ENCODE assay signal across 8 cellular contexts in the genomic region with DNA sequence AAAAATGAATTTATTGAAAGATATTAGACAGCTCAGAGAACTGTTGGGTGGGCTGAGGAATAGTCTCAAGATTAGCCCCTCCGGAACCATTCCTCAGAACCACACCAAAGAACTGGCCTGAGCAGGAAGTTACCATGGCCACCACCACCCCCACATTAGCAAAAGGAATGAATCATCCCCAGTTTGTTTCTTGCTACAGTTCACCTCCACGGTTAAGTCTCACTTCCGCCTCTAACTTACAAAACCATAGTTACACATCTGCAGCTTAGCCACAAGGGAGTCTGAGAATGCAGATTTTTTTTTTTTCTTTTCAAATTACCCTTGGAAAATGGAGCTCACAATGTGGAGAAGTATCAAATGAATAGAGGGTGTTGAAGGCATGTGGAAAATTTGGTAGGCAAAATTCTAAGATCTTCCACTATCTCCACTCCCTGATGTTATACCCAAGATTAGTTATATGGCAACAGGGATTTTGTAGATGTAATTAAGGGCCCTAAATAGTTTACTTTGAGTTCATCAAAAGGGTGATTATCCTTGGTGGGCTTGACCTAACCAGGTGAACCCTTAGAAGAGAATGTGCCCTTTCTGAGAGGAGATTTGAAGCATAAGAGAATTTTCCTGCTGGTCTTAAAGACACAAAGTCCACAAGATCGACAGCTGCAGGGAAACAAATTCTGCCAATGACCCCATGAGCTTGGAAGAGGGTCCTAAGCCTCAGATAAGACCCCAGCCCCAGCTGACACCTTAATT.
DNase-seq lines count a peak whose midpoint lies in the region; ATAC-seq, FAIRE-seq and TF ChIP-seq lines count a peak whose summit lies in the region.

No MANE protein-coding gene starts in this region.

- no peak overlapping the region for H3K4me3 Mint-ChIP-seq in chondrocyte (ENCODE audit: unreplicated experiment)

- H3K36me3 Mint-ChIP-seq in chondrocyte (ENCODE audit: low read depth), result no peaks in the 10 kb centered on the region

- H3K9me3 Mint-ChIP-seq in chondrocyte (ENCODE audit: low read depth), result no peaks in the 10 kb centered on the region

- no peak for TF ChIP-seq CTCF in AG09309 (IDR thresholded peaks at IDR 0.05; ENCODE audit: control insufficient read depth, insufficient read depth, low read depth, low read length, missing control alignments)
- TF ChIP-seq CTCF in chondrocyte (IDR thresholded peaks at IDR 0.05), result no peak

- peak; percentile 97 for ATAC-seq in HG03159 (IDR thresholded peaks at IDR 0.05; ENCODE audit: unreplicated experiment)
- peak; percentile 52 for ATAC-seq in SK-N-SH treated with all-trans-retinoic acid at 6 μM for 48 hours

- peaks cover 17% of the 10 kb centered on the region for H3K4me1 Mint-ChIP-seq in chondrocyte (ENCODE audit: low read depth)

- no peak overlapping the region for H3K4me3 ChIP-seq in AG09309 (ENCODE audit: control insufficient read depth, low read depth, low read length)

- peak; percentile 99 for FAIRE-seq in GM19239 (lab: Jason Lieb, UNC)

- peak; percentile 80 for DNase-seq in AG09309 (ENCODE audit: low read depth)
- peak; percentile 33 for DNase-seq in GM19239 (ENCODE audit: insufficient read length, low spot score)
- no peak for DNase-seq in chondrocyte (ENCODE audit: low spot score)
- DNase-seq in stimulated activated CD4-positive, alpha-beta T cell treated with anti-CD3 and anti-CD28 coated beads, Interleukin-1b, Interleukin-23, amount 100 ng/mL, for 4 hours (ENCODE audit: low read depth in 2 of 2), result peak; percentile 5 to 6
- DNase-seq in NCI-H2171 (lab: John Stamatoyannopoulos, UW), result no peak
- no peak for DNase-seq in HuH-7.5 (ENCODE audit: low spot score)

- peaks cover 3% of the 10 kb centered on the region for H3K27me3 Mint-ChIP-seq in chondrocyte (ENCODE audit: low read depth)

- H3K27ac Mint-ChIP-seq in chondrocyte (ENCODE audit: unreplicated experiment), result peak overlapping the region; percentile 66

TF ChIP-seq in SK-N-SH treated with all-trans-retinoic acid at 6 μM for 48 hours, 23 proteins besides CTCF, POLR2A, EP300 and RAD21:
- TF ChIP-seq RARB (CRISPR knock-in tag; IDR thresholded peaks at IDR 0.05) (no peak), PPARA (CRISPR knock-in tag; IDR thresholded peaks at IDR 0.05; ENCODE audit: borderline replicate concordance) (no peak), ZNF70 (CRISPR knock-in tag; IDR thresholded peaks at IDR 0.05) (no peak), ZNF8 (CRISPR knock-in tag; IDR thresholded peaks at IDR 0.05) (no peak), TCF4 (CRISPR knock-in tag; IDR thresholded peaks at IDR 0.05; ENCODE audit: borderline replicate concordance) (no peak), OSR1 (CRISPR knock-in tag; IDR thresholded peaks at IDR 0.05) (no peak), SNAI2 (CRISPR knock-in tag; IDR thresholded peaks at IDR 0.05) (no peak), CSDC2 (CRISPR knock-in tag; IDR thresholded peaks at IDR 0.05) (no peak), GLIS3 (CRISPR knock-in tag; IDR thresholded peaks at IDR 0.05) (no peak), BACH2 (CRISPR knock-in tag; IDR thresholded peaks at IDR 0.05; ENCODE audit: borderline replicate concordance) (no peak), ZFP3 (CRISPR knock-in tag; IDR thresholded peaks at IDR 0.05) (no peak), ISL1 (CRISPR knock-in tag; IDR thresholded peaks at IDR 0.05) (no peak; the same call in 1 of the 2 replicates), TOX (CRISPR knock-in tag; IDR thresholded peaks at IDR 0.05; ENCODE audit: borderline replicate concordance) (no peak)
- TF ChIP-seq, protein P1, sequence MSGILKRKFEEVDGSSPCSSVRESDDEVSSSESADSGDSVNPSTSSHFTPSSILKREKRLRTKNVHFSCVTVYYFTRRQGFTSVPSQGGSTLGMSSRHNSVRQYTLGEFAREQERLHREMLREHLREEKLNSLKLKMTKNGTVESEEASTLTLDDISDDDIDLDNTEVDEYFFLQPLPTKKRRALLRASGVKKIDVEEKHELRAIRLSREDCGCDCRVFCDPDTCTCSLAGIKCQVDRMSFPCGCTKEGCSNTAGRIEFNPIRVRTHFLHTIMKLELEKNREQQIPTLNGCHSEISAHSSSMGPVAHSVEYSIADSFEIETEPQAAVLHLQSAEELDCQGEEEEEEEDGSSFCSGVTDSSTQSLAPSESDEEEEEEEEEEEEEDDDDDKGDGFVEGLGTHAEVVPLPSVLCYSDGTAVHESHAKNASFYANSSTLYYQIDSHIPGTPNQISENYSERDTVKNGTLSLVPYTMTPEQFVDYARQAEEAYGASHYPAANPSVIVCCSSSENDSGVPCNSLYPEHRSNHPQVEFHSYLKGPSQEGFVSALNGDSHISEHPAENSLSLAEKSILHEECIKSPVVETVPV (CRISPR knock-in tag; IDR thresholded peaks at IDR 0.05), result no peak
- TF ChIP-seq, protein P2, sequence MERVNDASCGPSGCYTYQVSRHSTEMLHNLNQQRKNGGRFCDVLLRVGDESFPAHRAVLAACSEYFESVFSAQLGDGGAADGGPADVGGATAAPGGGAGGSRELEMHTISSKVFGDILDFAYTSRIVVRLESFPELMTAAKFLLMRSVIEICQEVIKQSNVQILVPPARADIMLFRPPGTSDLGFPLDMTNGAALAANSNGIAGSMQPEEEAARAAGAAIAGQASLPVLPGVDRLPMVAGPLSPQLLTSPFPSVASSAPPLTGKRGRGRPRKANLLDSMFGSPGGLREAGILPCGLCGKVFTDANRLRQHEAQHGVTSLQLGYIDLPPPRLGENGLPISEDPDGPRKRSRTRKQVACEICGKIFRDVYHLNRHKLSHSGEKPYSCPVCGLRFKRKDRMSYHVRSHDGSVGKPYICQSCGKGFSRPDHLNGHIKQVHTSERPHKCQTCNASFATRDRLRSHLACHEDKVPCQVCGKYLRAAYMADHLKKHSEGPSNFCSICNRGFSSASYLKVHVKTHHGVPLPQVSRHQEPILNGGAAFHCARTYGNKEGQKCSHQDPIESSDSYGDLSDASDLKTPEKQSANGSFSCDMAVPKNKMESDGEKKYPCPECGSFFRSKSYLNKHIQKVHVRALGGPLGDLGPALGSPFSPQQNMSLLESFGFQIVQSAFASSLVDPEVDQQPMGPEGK (CRISPR knock-in tag; IDR thresholded peaks at IDR 0.05; ENCODE audit: borderline replicate concordance), result no peak; the same call in 1 of the 2 replicates
TF ChIP-seq in SK-N-SH treated with all-trans-retinoic acid at 6 μM for 48 hours: peak in this region for 0.

Comparison
In these comparisons a context has a peak if more than half of its experiments do, and no peak if none do; other contexts are left out.
1. DNase-seq: peak in AG09309 (single experiment), GM19239 (single experiment) and stimulated activated CD4-positive, alpha-beta T cell treated with anti-CD3 and anti-CD28 coated beads, Interleukin-1b, Interleukin-23, amount 100 ng/mL, for 4 hours (2 of 2); none in chondrocyte (single experiment), NCI-H2171 (single experiment) and HuH-7.5 (single experiment).